Comparison of ENCODE assay signal across 25 cellular contexts in genomic region chr12:29415111-29415510, GRCh38.
"Had no signal": no experiment of that assay in that cellular context is flagged by ENCODE, and none has a peak within 500 bp of the region (broad histone marks: within the 10 kb centered on the region; RNA-seq: fewer than 3 reads in every experiment).

No MANE protein-coding gene starts in this region.

- ATAC-seq: activated CD4-positive, CD25-positive, alpha-beta regulatory T cell treated with anti-CD3 and anti-CD28 coated beads, Interleukin-2, amount 50 U/mL, for 24 hours; activated CD8-positive, alpha-beta T cell treated with anti-CD3 and anti-CD28 coated beads for 36 hours; activated naive CD8-positive, alpha-beta T cell treated with anti-CD3 and anti-CD28 coated beads, Interleukin-2, amount 50 U/mL, for 24 hours; HepG2; Panc1 had no signal

- H3K4me2 ChIP-seq: SK-N-SH had no signal

- DNase-seq: activated CD4-positive, alpha-beta T cell treated with anti-CD3 and anti-CD28 coated beads for 4 hours; activated CD8-positive, alpha-beta memory T cell treated with anti-CD3 and anti-CD28 coated beads, Interleukin-2, amount 50 U/mL, for 48 hours; activated CD8-positive, alpha-beta T cell treated with anti-CD3 and anti-CD28 coated beads for 36 hours; activated naive CD8-positive, alpha-beta T cell treated with anti-CD3 and anti-CD28 coated beads, Interleukin-2, amount 50 U/mL, for 24 hours; activated T-cell treated with anti-CD3 and anti-CD28 coated beads, Interleukin-2, amount 50 U/mL, for 1 hour; amygdala; MM.1S; NCI-H1105; NCI-H1436; NCI-H1694 treated with DMSO at 0.1 percent for 48 hours; NCI-H2029 treated with DMSO at 0.1 percent for 48 hours; NCI-H345; NCI-H510A; NCI-H526 treated with DMSO at 0.1 percent for 48 hours; NCI-H82; Right ventricle myocardium superior; RPMI8226; SJCRH30; SK-N-SH had no signal

- H3K9me3 Mint-ChIP-seq: activated CD8-positive, alpha-beta T cell treated with anti-CD3 and anti-CD28 coated beads for 36 hours; activated naive CD8-positive, alpha-beta T cell treated with anti-CD3 and anti-CD28 coated beads, Interleukin-2, amount 50 U/mL, for 24 hours; T-helper 1 cell treated with Interleukin-12 subunit alpha and Interleukin-12 subunit beta and Interleukin-4 antibody, amounts not matched to agents 30 μg/mL and 1 μg/mL, for 36 hours had no signal

- H3K27ac ChIP-seq: breast epithelium, SJCRH30 had no signal

- H3K9me3 ChIP-seq: breast epithelium, SK-N-SH had no signal

- H3K4me1 Mint-ChIP-seq: activated naive CD4-positive, alpha-beta T cell treated with anti-CD3 and anti-CD28 coated beads, Interleukin-2, amount 50 U/mL, for 24 hours; activated naive CD8-positive, alpha-beta T cell treated with anti-CD3 and anti-CD28 coated beads, Interleukin-2, amount 50 U/mL, for 24 hours had no signal

- H3K27ac Mint-ChIP-seq: activated CD8-positive, alpha-beta T cell treated with anti-CD3 and anti-CD28 coated beads for 36 hours; activated naive CD4-positive, alpha-beta T cell treated with anti-CD3 and anti-CD28 coated beads, Interleukin-2, amount 50 U/mL, for 24 hours; activated naive CD8-positive, alpha-beta T cell treated with anti-CD3 and anti-CD28 coated beads, Interleukin-2, amount 50 U/mL, for 24 hours; T-helper 1 cell treated with Interleukin-12 subunit alpha and Interleukin-12 subunit beta and Interleukin-4 antibody, amounts not matched to agents 30 μg/mL and 1 μg/mL, for 36 hours had no signal

- H3K4me1 ChIP-seq: breast epithelium, SJCRH30 had no signal

- H3K36me3 ChIP-seq: breast epithelium, SJCRH30 had no signal

- H3K4me3 Mint-ChIP-seq: activated CD8-positive, alpha-beta T cell treated with anti-CD3 and anti-CD28 coated beads for 36 hours; activated naive CD4-positive, alpha-beta T cell treated with anti-CD3 and anti-CD28 coated beads, Interleukin-2, amount 50 U/mL, for 24 hours; activated naive CD8-positive, alpha-beta T cell treated with anti-CD3 and anti-CD28 coated beads, Interleukin-2, amount 50 U/mL, for 24 hours; T-helper 1 cell treated with Interleukin-12 subunit alpha and Interleukin-12 subunit beta and Interleukin-4 antibody, amounts not matched to agents 30 μg/mL and 1 μg/mL, for 36 hours had no signal

- H3K27me3 ChIP-seq: breast epithelium, SJCRH30 had no signal

- H3K4me3 ChIP-seq: breast epithelium, SJCRH30 had no signal

- H3K9ac ChIP-seq: SK-N-SH had no signal
